In the genomic region with DNA sequence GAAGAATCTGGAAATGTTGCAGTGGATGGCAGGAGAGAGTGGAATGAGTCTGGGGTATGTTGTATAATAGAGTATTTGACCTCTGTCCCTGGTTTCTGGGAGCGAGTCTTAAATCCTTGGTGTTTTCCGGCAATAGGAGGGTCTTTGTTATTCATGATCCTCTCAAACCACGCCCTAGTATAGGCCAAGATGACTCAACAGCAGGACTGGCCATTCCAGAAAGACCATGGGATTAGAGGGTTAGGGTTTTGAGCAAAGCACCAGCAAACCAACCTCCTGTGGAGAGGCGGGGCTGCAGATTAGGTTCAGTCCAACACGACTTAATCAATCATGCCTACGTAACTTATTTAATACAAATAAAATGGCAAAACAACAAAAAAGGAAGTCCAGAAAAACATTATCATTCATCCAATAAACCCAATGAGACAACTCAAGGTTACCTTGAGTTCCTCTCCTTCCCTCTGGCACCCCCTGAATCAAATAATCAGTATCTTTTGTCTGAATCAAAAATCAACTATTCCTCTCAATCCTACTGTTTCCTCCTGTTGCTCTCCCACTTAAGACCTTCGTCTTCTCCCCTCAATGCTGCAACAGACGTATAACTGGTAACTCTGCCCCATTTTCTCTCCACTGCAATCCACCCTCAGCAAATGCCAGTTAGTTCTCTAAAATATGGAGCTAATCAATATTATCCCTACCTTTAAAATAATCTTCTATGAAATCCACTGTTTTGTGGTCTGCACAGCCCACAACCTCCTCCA, we compare ENCODE assay signal across 20 cellular contexts. TPM values are rescaled to one million over a fixed set of nuclear protein-coding genes. Genes with fewer than 3 reads are reported as not detected.
"Had no signal": no experiment of that assay in that cellular context is flagged by ENCODE, and none has a peak within 500 bp of the region (broad histone marks: within the 10 kb centered on the region; RNA-seq: fewer than 3 reads in every experiment).

No MANE protein-coding gene starts in this region.

- FAIRE-seq: kidney, urothelium cell line had no signal

- H3K9ac ChIP-seq: neural progenitor cell had no signal

- H3K4me3 ChIP-seq: gastrocnemius medialis, mucosa of descending colon, neural progenitor cell, psoas muscle, sigmoid colon, stomach, thyroid gland had no signal

- H3K9me3 ChIP-seq: gastrocnemius medialis, mucosa of descending colon, psoas muscle, sigmoid colon, stomach, thyroid gland had no signal

- H3K27ac ChIP-seq: gastrocnemius medialis, neural progenitor cell, psoas muscle, sigmoid colon, stomach, thyroid gland had no signal

- DNase-seq: cortex of kidney; foreskin fibroblast; gastrocnemius medialis; head of caudate nucleus; kidney; mesenchymal stem cell; mucosa of descending colon; naive B cell; psoas muscle; right cardiac atrium; sigmoid colon; stimulated activated CD4-positive, alpha-beta T cell treated with anti-CD3 and anti-CD28 coated beads, Interleukin-2, amount 100 ng/mL, for 24 hours; stimulated activated CD4-positive, alpha-beta T cell treated with anti-CD3 and anti-CD28 coated beads, Interleukin-4, amount 100 ng/mL, for 24 hours; stimulated activated naive CD4-positive, alpha-beta T cell treated with Interleukin-2 at 50 U/mL for 16 hours; stomach; thyroid gland had no signal

- ATAC-seq: gastrocnemius medialis; left lobe of liver; mucosa of descending colon; psoas muscle; right cardiac atrium; stimulated activated effector memory CD8-positive, alpha-beta T cell treated with anti-CD3 and anti-CD28 coated beads, Interleukin-12 subunit alpha, Interleukin-12 subunit beta, amount 100 ng/mL, for 72 hours had no signal

- H3K27me3 ChIP-seq: gastrocnemius medialis, neural progenitor cell, sigmoid colon, stomach, thyroid gland had no signal

- H3K4me1 ChIP-seq: gastrocnemius medialis, neural progenitor cell, psoas muscle, sigmoid colon, thyroid gland had no signal

- H2AFZ ChIP-seq: neural progenitor cell had no signal

- H3K36me3 ChIP-seq: neural progenitor cell, thyroid gland had no signal

- H3K4me2 ChIP-seq: neural progenitor cell had no signal

RNA-seq across cellular contexts. Expression of a gene that starts 15.5 kb away (rescaled TPM):
- polyA plus RNA-seq: right cardiac atrium had no signal
